ENCODE assay signal across 32 cellular contexts in genomic region chr12:86551146-86551571, GRCh38.
DNase-seq lines count a peak whose midpoint lies in the region; ATAC-seq and TF ChIP-seq lines count a peak whose summit lies in the region.
"Had no signal": no experiment of that assay in that cellular context is flagged by ENCODE, and none has a peak within 500 bp of the region (broad histone marks: within the 10 kb centered on the region; RNA-seq: fewer than 3 reads in every experiment).

No MANE protein-coding gene starts in this region.

- H3K14ac ChIP-seq in neuronal stem cell (ENCODE audit: low read length) = no peak overlapping the region

- H3K27me3 ChIP-seq in neuronal stem cell (ENCODE audit: control insufficient read depth in 3 of 3, insufficient read depth in 3 of 3, low read depth in 1 of 3, low read length in 3 of 3) (no peaks in the 10 kb centered on the region), WERI-Rb-1 (ENCODE audit: insufficient read depth, low read depth, severe bottlenecking) (no peaks in the 10 kb centered on the region), gastroesophageal sphincter (no peaks in the 10 kb centered on the region)
- H3K27me3 ChIP-seq: esophagus muscularis mucosa, neutrophil, SJSA1 had no signal

- no peak overlapping the region for H2BK5ac ChIP-seq in neuronal stem cell (ENCODE audit: low read length)

- CTCF ChIA-PET in activated CD8-positive, alpha-beta T cell treated with anti-CD3 and anti-CD28 coated beads, Interleukin-2, amount 10 ng/mL, durations not matched to agents 7 days and 5 days (lab: Charles Lee) = no interaction called here

- TF ChIP-seq CTCF in WERI-Rb-1 (IDR thresholded peaks at IDR 0.05; ENCODE audit: low read depth, low read length) (no peak), GM10266 (IDR thresholded peaks at IDR 0.05; ENCODE audit: control insufficient read depth, insufficient read depth, low read depth, missing control alignments) (no peak), gastroesophageal sphincter (IDR thresholded peaks at IDR 0.05) (no peak)

- H2AK5ac ChIP-seq in neuronal stem cell (ENCODE audit: low read depth, low read length) = no peak overlapping the region

- H3K36me3 ChIP-seq in neuronal stem cell (replicated peaks in 1 of 2; ENCODE audit: control insufficient read depth in 2 of 2, insufficient read depth in 2 of 2, low read length in 2 of 2) = no peaks in the 10 kb centered on the region
- H3K36me3 ChIP-seq in WERI-Rb-1 = no peaks in the 10 kb centered on the region
- H3K36me3 ChIP-seq in gastroesophageal sphincter = no peaks in the 10 kb centered on the region
- H3K36me3 ChIP-seq: esophagus muscularis mucosa, neutrophil, prostate gland, SJSA1 had no signal

- no peak overlapping the region for H2BK15ac ChIP-seq in neuronal stem cell (ENCODE audit: low read length)

- no peaks in the 10 kb centered on the region for H3K4me1 Mint-ChIP-seq in activated naive CD8-positive, alpha-beta T cell treated with anti-CD3 and anti-CD28 coated beads, Interleukin-2, amount 50 U/mL, for 24 hours
- no peaks in the 10 kb centered on the region for H3K4me1 Mint-ChIP-seq in activated naive CD8-positive, alpha-beta T cell treated with anti-CD3 and anti-CD28 coated beads for 36 hours
- no peaks in the 10 kb centered on the region for H3K4me1 Mint-ChIP-seq in activated CD8-positive, alpha-beta T cell treated with anti-CD3 and anti-CD28 coated beads, Interleukin-2, amount 10 ng/mL, durations not matched to agents 7 days and 5 days (ENCODE audit: low read depth)
- H3K4me1 Mint-ChIP-seq: activated CD4-positive, alpha-beta T cell treated with anti-CD3 and anti-CD28 coated beads, Interleukin-2, amount 10 ng/mL, durations not matched to agents 7 days and 5 days; activated naive CD8-positive, alpha-beta T cell treated with anti-CD3 and anti-CD28 coated beads, Interleukin-2, amount 10 ng/mL, durations not matched to agents 7 days and 5 days; CD14-positive monocyte; naive B cell; stimulated activated effector memory CD8-positive, alpha-beta T cell treated with anti-CD3 and anti-CD28 coated beads, Interleukin-12 subunit alpha, Interleukin-12 subunit beta, amount 100 ng/mL, for 72 hours had no signal

- H3K18ac ChIP-seq in neuronal stem cell (ENCODE audit: low read length) = peak overlapping the region; percentile 21

- TF ChIP-seq POLR2A in gastroesophageal sphincter (IDR thresholded peaks at IDR 0.05) = no peak

- ATAC-seq in activated naive CD8-positive, alpha-beta T cell treated with anti-CD3 and anti-CD28 coated beads, Interleukin-2, amount 50 U/mL, for 24 hours = peak; percentile 24
- ATAC-seq in gastroesophageal sphincter = no peak
- ATAC-seq in activated CD8-positive, alpha-beta T cell treated with anti-CD3 and anti-CD28 coated beads, Interleukin-2, amount 10 ng/mL, durations not matched to agents 7 days and 5 days = no peak
- ATAC-seq: HCT116, HepG2 had no signal

- H3K27ac ChIP-seq in neuronal stem cell (replicated peaks; ENCODE audit: low read length) (no peak overlapping the region), WERI-Rb-1 (no peak overlapping the region), gastroesophageal sphincter (no peak overlapping the region)
- H3K27ac ChIP-seq: esophagus muscularis mucosa, neutrophil, prostate gland, SJSA1 had no signal

- H3K23ac ChIP-seq in neuronal stem cell (ENCODE audit: low read depth, low read length, poor library complexity) = no peak overlapping the region

- WGBS in neuronal stem cell (ENCODE audit: extremely low coverage in 2 of 2, insufficient read length in 2 of 2, insufficient replicate concordance in 1 of 2), 2 donors = no CpG with 5 or more reads among the region's 1 CpG
- WGBS in gastroesophageal sphincter (ENCODE audit: low coverage in 1 of 2), 2 donors = no CpG with 5 or more reads among the region's 1 CpG

- H3K4me2 ChIP-seq in neuronal stem cell (ENCODE audit: insufficient read depth, low read length, poor library complexity, severe bottlenecking) = no peak overlapping the region

- H3K4ac ChIP-seq in neuronal stem cell (ENCODE audit: low read length) = no peak overlapping the region

- H3K4me3 ChIP-seq in neuronal stem cell (ENCODE audit: low read length in 2 of 2) (no peak overlapping the region), WERI-Rb-1 (ENCODE audit: low read depth, low read length) (no peak overlapping the region), gastroesophageal sphincter (no peak overlapping the region)
- H3K4me3 ChIP-seq: esophagus muscularis mucosa, prostate gland, SJSA1 had no signal

- no peak overlapping the region for H4K91ac ChIP-seq in neuronal stem cell (ENCODE audit: low read depth, low read length, poor library complexity)

- H3K4me3 Mint-ChIP-seq in activated naive CD8-positive, alpha-beta T cell treated with anti-CD3 and anti-CD28 coated beads, Interleukin-2, amount 50 U/mL, for 24 hours = no peak overlapping the region
- no peak overlapping the region for H3K4me3 Mint-ChIP-seq in activated naive CD8-positive, alpha-beta T cell treated with anti-CD3 and anti-CD28 coated beads for 36 hours
- H3K4me3 Mint-ChIP-seq in activated CD8-positive, alpha-beta T cell treated with anti-CD3 and anti-CD28 coated beads, Interleukin-2, amount 10 ng/mL, durations not matched to agents 7 days and 5 days = no peak overlapping the region
- H3K4me3 Mint-ChIP-seq: activated CD4-positive, alpha-beta T cell treated with anti-CD3 and anti-CD28 coated beads, Interleukin-2, amount 10 ng/mL, durations not matched to agents 7 days and 5 days; activated naive CD8-positive, alpha-beta T cell treated with anti-CD3 and anti-CD28 coated beads, Interleukin-2, amount 10 ng/mL, durations not matched to agents 7 days and 5 days; activated T-cell treated with anti-CD3 and anti-CD28 coated beads, Interleukin-2, amount 50 U/mL, for 24 hours; CD14-positive monocyte; dendritic cell treated with granulocyte-macrophage colony-stimulating factor and Interleukin-4, amounts not matched to agents 40 ng/mL and 50 ng/mL, for 4 days; mesothelial cell of epicardium; naive B cell; stimulated activated effector memory CD8-positive, alpha-beta T cell treated with anti-CD3 and anti-CD28 coated beads, Interleukin-12 subunit alpha, Interleukin-12 subunit beta, amount 100 ng/mL, for 72 hours had no signal

- H3K9me3 ChIP-seq in neuronal stem cell (replicated peaks in 1 of 2; ENCODE audit: control insufficient read depth in 2 of 2, insufficient read depth in 1 of 2, low read depth in 1 of 2, low read length in 2 of 2) (no peaks in the 10 kb centered on the region), WERI-Rb-1 (ENCODE audit: severe bottlenecking) (no peaks in the 10 kb centered on the region), gastroesophageal sphincter (no peaks in the 10 kb centered on the region)
- H3K9me3 ChIP-seq: Caco-2, esophagus muscularis mucosa, neutrophil, prostate gland, SJSA1 had no signal

- H3K27me3 Mint-ChIP-seq in activated naive CD8-positive, alpha-beta T cell treated with anti-CD3 and anti-CD28 coated beads, Interleukin-2, amount 50 U/mL, for 24 hours = no peaks in the 10 kb centered on the region
- no peaks in the 10 kb centered on the region for H3K27me3 Mint-ChIP-seq in activated naive CD8-positive, alpha-beta T cell treated with anti-CD3 and anti-CD28 coated beads for 36 hours
- no peaks in the 10 kb centered on the region for H3K27me3 Mint-ChIP-seq in activated CD8-positive, alpha-beta T cell treated with anti-CD3 and anti-CD28 coated beads, Interleukin-2, amount 10 ng/mL, durations not matched to agents 7 days and 5 days (ENCODE audit: low read depth)
- H3K27me3 Mint-ChIP-seq: activated CD4-positive, alpha-beta T cell treated with anti-CD3 and anti-CD28 coated beads, Interleukin-2, amount 10 ng/mL, durations not matched to agents 7 days and 5 days; activated naive CD8-positive, alpha-beta T cell treated with anti-CD3 and anti-CD28 coated beads, Interleukin-2, amount 10 ng/mL, durations not matched to agents 7 days and 5 days; activated T-cell treated with anti-CD3 and anti-CD28 coated beads, Interleukin-2, amount 50 U/mL, for 24 hours; dendritic cell treated with granulocyte-macrophage colony-stimulating factor and Interleukin-4, amounts not matched to agents 40 ng/mL and 50 ng/mL, for 4 days; naive B cell had no signal

- TF ChIP-seq EP300 in gastroesophageal sphincter (IDR thresholded peaks at IDR 0.05) = no peak

- no peaks in the 10 kb centered on the region for H3K36me3 Mint-ChIP-seq in activated naive CD8-positive, alpha-beta T cell treated with anti-CD3 and anti-CD28 coated beads, Interleukin-2, amount 50 U/mL, for 24 hours (ENCODE audit: low read depth)
- H3K36me3 Mint-ChIP-seq in activated naive CD8-positive, alpha-beta T cell treated with anti-CD3 and anti-CD28 coated beads for 36 hours = no peaks in the 10 kb centered on the region
- no peaks in the 10 kb centered on the region for H3K36me3 Mint-ChIP-seq in activated CD8-positive, alpha-beta T cell treated with anti-CD3 and anti-CD28 coated beads, Interleukin-2, amount 10 ng/mL, durations not matched to agents 7 days and 5 days (ENCODE audit: low read depth)
- H3K36me3 Mint-ChIP-seq: activated naive CD8-positive, alpha-beta T cell treated with anti-CD3 and anti-CD28 coated beads, Interleukin-2, amount 10 ng/mL, durations not matched to agents 7 days and 5 days; CD14-positive monocyte; mesothelial cell of epicardium; naive B cell; stimulated activated effector memory CD8-positive, alpha-beta T cell treated with anti-CD3 and anti-CD28 coated beads, Interleukin-12 subunit alpha, Interleukin-12 subunit beta, amount 100 ng/mL, for 72 hours had no signal

- H3K79me1 ChIP-seq in neuronal stem cell (ENCODE audit: low read depth, low read length) = no peaks in the 10 kb centered on the region

- POLR2A ChIA-PET in activated CD8-positive, alpha-beta T cell treated with anti-CD3 and anti-CD28 coated beads, Interleukin-2, amount 10 ng/mL, durations not matched to agents 7 days and 5 days (lab: Charles Lee) = no interaction called here

- H3K27ac Mint-ChIP-seq in activated naive CD8-positive, alpha-beta T cell treated with anti-CD3 and anti-CD28 coated beads, Interleukin-2, amount 50 U/mL, for 24 hours = no peak overlapping the region
- no peak overlapping the region for H3K27ac Mint-ChIP-seq in activated naive CD8-positive, alpha-beta T cell treated with anti-CD3 and anti-CD28 coated beads for 36 hours
- no peak overlapping the region for H3K27ac Mint-ChIP-seq in activated CD8-positive, alpha-beta T cell treated with anti-CD3 and anti-CD28 coated beads, Interleukin-2, amount 10 ng/mL, durations not matched to agents 7 days and 5 days
- H3K27ac Mint-ChIP-seq: activated CD4-positive, alpha-beta T cell treated with anti-CD3 and anti-CD28 coated beads, Interleukin-2, amount 10 ng/mL, durations not matched to agents 7 days and 5 days; activated naive CD8-positive, alpha-beta T cell treated with anti-CD3 and anti-CD28 coated beads, Interleukin-2, amount 10 ng/mL, durations not matched to agents 7 days and 5 days; activated T-cell treated with anti-CD3 and anti-CD28 coated beads, Interleukin-2, amount 50 U/mL, for 24 hours; CD14-positive monocyte; dendritic cell treated with granulocyte-macrophage colony-stimulating factor and Interleukin-4, amounts not matched to agents 40 ng/mL and 50 ng/mL, for 4 days; mesothelial cell of epicardium; naive B cell; stimulated activated effector memory CD8-positive, alpha-beta T cell treated with anti-CD3 and anti-CD28 coated beads, Interleukin-12 subunit alpha, Interleukin-12 subunit beta, amount 100 ng/mL, for 72 hours had no signal

- no peak overlapping the region for H2BK120ac ChIP-seq in neuronal stem cell (ENCODE audit: low read depth, low read length)

- H4K8ac ChIP-seq in neuronal stem cell (ENCODE audit: low read depth, low read length) = no peak overlapping the region

- H3K9me3 Mint-ChIP-seq in activated naive CD8-positive, alpha-beta T cell treated with anti-CD3 and anti-CD28 coated beads, Interleukin-2, amount 50 U/mL, for 24 hours = no peaks in the 10 kb centered on the region
- H3K9me3 Mint-ChIP-seq in activated naive CD8-positive, alpha-beta T cell treated with anti-CD3 and anti-CD28 coated beads for 36 hours = no peaks in the 10 kb centered on the region
- H3K9me3 Mint-ChIP-seq in activated CD8-positive, alpha-beta T cell treated with anti-CD3 and anti-CD28 coated beads, Interleukin-2, amount 10 ng/mL, durations not matched to agents 7 days and 5 days (ENCODE audit: insufficient read depth) = no peaks in the 10 kb centered on the region
- H3K9me3 Mint-ChIP-seq: activated CD4-positive, alpha-beta T cell treated with anti-CD3 and anti-CD28 coated beads, Interleukin-2, amount 10 ng/mL, durations not matched to agents 7 days and 5 days; activated naive CD8-positive, alpha-beta T cell treated with anti-CD3 and anti-CD28 coated beads, Interleukin-2, amount 10 ng/mL, durations not matched to agents 7 days and 5 days; activated T-cell treated with anti-CD3 and anti-CD28 coated beads, Interleukin-2, amount 50 U/mL, for 24 hours; dendritic cell treated with granulocyte-macrophage colony-stimulating factor and Interleukin-4, amounts not matched to agents 40 ng/mL and 50 ng/mL, for 4 days; mesothelial cell of epicardium had no signal

- H3K9ac ChIP-seq in neuronal stem cell (ENCODE audit: low read depth, low read length, poor library complexity) = no peak overlapping the region

- DNase-seq in activated naive CD8-positive, alpha-beta T cell treated with anti-CD3 and anti-CD28 coated beads, Interleukin-2, amount 50 U/mL, for 24 hours = no peak
- DNase-seq in activated naive CD8-positive, alpha-beta T cell treated with anti-CD3 and anti-CD28 coated beads for 36 hours = no peak
- peak; percentile 39 for DNase-seq in fibroblast of peridontal ligament (ENCODE audit: extremely low read depth)
- no peak for DNase-seq in neuronal stem cell (ENCODE audit: low spot score)
- DNase-seq in WERI-Rb-1 = no peak
- no peak for DNase-seq in GM10266 (ENCODE audit: extremely low spot score)
- no peak for DNase-seq in activated CD8-positive, alpha-beta T cell treated with anti-CD3 and anti-CD28 coated beads, Interleukin-2, amount 10 ng/mL, durations not matched to agents 7 days and 5 days
- DNase-seq: 8988T; activated CD4-positive, alpha-beta T cell treated with anti-CD3 and anti-CD28 coated beads, Interleukin-2, amount 10 ng/mL, durations not matched to agents 7 days and 5 days; activated gamma-delta T cell; activated naive CD8-positive, alpha-beta T cell treated with anti-CD3 and anti-CD28 coated beads, Interleukin-2, amount 10 ng/mL, durations not matched to agents 7 days and 5 days; activated T-cell treated with anti-CD3 and anti-CD28 coated beads, Interleukin-2, amount 50 U/mL, for 24 hours; Caco-2; caudate nucleus; DND-41; islet precursor cell; naive B cell; NCI-H1417 treated with DMSO at 0.1 percent for 48 hours; NCI-H2029 treated with DMSO at 0.1 percent for 48 hours; NCI-H748 treated with DMSO at 0.1 percent for 48 hours; T-helper 9 cell had no signal

- H2BK12ac ChIP-seq in neuronal stem cell (ENCODE audit: low read length) = no peak overlapping the region

- H2AFZ ChIP-seq in neuronal stem cell (ENCODE audit: low read length) = peak overlapping the region; percentile 29

- H3K4me1 ChIP-seq in neuronal stem cell (ENCODE audit: control insufficient read depth in 2 of 2, insufficient read depth in 1 of 2, low read depth in 1 of 2, low read length in 2 of 2) = no peaks in the 10 kb centered on the region
- H3K4me1 ChIP-seq in gastroesophageal sphincter = no peaks in the 10 kb centered on the region
- H3K4me1 ChIP-seq: Caco-2, esophagus muscularis mucosa, prostate gland, SJSA1 had no signal
